30 cellular contexts compared by ENCODE assay signal in the genomic region with DNA sequence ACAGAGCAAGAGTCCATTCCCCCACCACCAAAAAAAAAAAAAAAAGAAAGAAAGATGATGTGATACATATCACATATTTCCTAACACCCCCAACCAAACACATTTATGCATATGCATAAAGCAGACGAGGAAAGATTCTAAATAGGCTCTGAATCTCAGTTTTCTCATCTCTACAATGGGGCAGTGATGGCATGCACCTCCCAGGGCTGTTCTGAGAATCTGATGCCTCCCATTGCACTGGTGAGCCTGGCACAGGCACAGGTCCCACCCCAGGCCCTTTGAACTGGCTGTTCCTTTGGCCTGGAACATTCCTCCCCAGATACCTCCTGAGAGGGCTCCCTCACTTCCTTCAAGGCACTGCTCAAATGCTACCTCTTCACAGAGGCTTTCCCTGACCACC.
DNase-seq lines count a peak whose midpoint lies in the region; ATAC-seq and TF ChIP-seq lines count a peak whose summit lies in the region.
"Had no signal": no experiment of that assay in that cellular context is flagged by ENCODE, and none has a peak within 500 bp of the region (broad histone marks: within the 10 kb centered on the region; RNA-seq: fewer than 3 reads in every experiment).

No MANE protein-coding gene starts in this region.

- no peaks in the 10 kb centered on the region for H3K9me3 Mint-ChIP-seq in activated CD4-positive, alpha-beta memory T cell treated with anti-CD3 and anti-CD28 coated beads, Interleukin-2, amount 10 ng/mL, durations not matched to agents 7 days and 5 days
- H3K9me3 Mint-ChIP-seq in activated CD4-positive, alpha-beta memory T cell treated with anti-CD3 and anti-CD28 coated beads for 36 hours, result no peaks in the 10 kb centered on the region
- H3K9me3 Mint-ChIP-seq in dendritic cell treated with granulocyte-macrophage colony-stimulating factor and Interleukin-4, amounts not matched to agents 40 ng/mL and 50 ng/mL, for 4 days, result no peaks in the 10 kb centered on the region
- H3K9me3 Mint-ChIP-seq: activated CD4-positive, alpha-beta T cell treated with anti-CD3 and anti-CD28 coated beads, Interleukin-2, amount 10 ng/mL, durations not matched to agents 24 days and 14 days; stimulated activated naive CD8-positive, alpha-beta T cell treated with anti-CD3 and anti-CD28 coated beads, Interleukin-15, amount 100 ng/mL, for 72 hours; T-helper 2 cell treated with Interferon-gamma antibody and Interleukin-4, amounts not matched to agents 5 μg/mL and 100 μg/mL, for 36 hours had no signal

- in situ Hi-C loops in IMR-90 (cut with MboI; ENCODE audit: low sequenced_read_pairs), result no loop called here

- H4K20me1 ChIP-seq in IMR-90 (ENCODE audit: insufficient read depth, low read length), result no peaks in the 10 kb centered on the region

- H3K9me3 ChIP-seq in IMR-90 (ENCODE audit: control insufficient read depth, insufficient read depth, low read length), result no peaks in the 10 kb centered on the region
- no peaks in the 10 kb centered on the region for H3K9me3 ChIP-seq in trophoblast cell (ENCODE audit: insufficient read depth, low read depth, low read length)
- H3K9me3 ChIP-seq: body of pancreas, gastrocnemius medialis, thoracic aorta had no signal

- H4K91ac ChIP-seq in IMR-90 (ENCODE audit: insufficient read depth, low read depth, low read length) (peak overlapping the region; percentile 45; the same call in 1 of the 2 replicates), trophoblast cell (ENCODE audit: low read depth, low read length) (peak overlapping the region; percentile 29)

- TF ChIP-seq RAD21 in IMR-90 (IDR thresholded peaks at IDR 0.05; ENCODE audit: low read length), result no peak

- no peak overlapping the region for H2BK120ac ChIP-seq in IMR-90 (ENCODE audit: low read depth, low read length)
- no peak overlapping the region for H2BK120ac ChIP-seq in trophoblast cell (ENCODE audit: insufficient read depth, low read length, poor library complexity)

- H4K12ac ChIP-seq in trophoblast cell (ENCODE audit: low read depth, low read length), result no peak overlapping the region

- no peak for TF ChIP-seq CTCF in IMR-90 (conservative IDR thresholded peaks at IDR 0.05; ENCODE audit: low read depth, low read length)

- H3K9me1 ChIP-seq in IMR-90 (ENCODE audit: insufficient read depth, low read length), result peaks cover 6% of the 10 kb centered on the region; the same call in 1 of the 2 replicates

- peak overlapping the region; percentile 32 for H3K27ac Mint-ChIP-seq in activated CD4-positive, alpha-beta memory T cell treated with anti-CD3 and anti-CD28 coated beads, Interleukin-2, amount 10 ng/mL, durations not matched to agents 7 days and 5 days
- no peak overlapping the region for H3K27ac Mint-ChIP-seq in activated CD4-positive, alpha-beta memory T cell treated with anti-CD3 and anti-CD28 coated beads for 36 hours
- peak overlapping the region; percentile 29 for H3K27ac Mint-ChIP-seq in dendritic cell treated with granulocyte-macrophage colony-stimulating factor and Interleukin-4, amounts not matched to agents 40 ng/mL and 50 ng/mL, for 4 days
- H3K27ac Mint-ChIP-seq: activated CD4-positive, alpha-beta T cell treated with anti-CD3 and anti-CD28 coated beads, Interleukin-2, amount 10 ng/mL, durations not matched to agents 24 days and 14 days; memory B cell; T-helper 2 cell treated with Interferon-gamma antibody and Interleukin-4, amounts not matched to agents 5 μg/mL and 100 μg/mL, for 36 hours had no signal

- H4K8ac ChIP-seq in IMR-90 (ENCODE audit: low read depth in 2 of 2, low read length in 2 of 2) (no peak overlapping the region), trophoblast cell (ENCODE audit: low read depth, low read length) (no peak overlapping the region)

- H3K18ac ChIP-seq in IMR-90 (ENCODE audit: low read depth, low read length) (no peak overlapping the region), trophoblast cell (ENCODE audit: low read length) (no peak overlapping the region)

- H2AK9ac ChIP-seq in IMR-90 (replicated peaks; ENCODE audit: low read depth, low read length, poor library complexity), result peak overlapping the region; percentile 63

- no peak overlapping the region for H2AFZ ChIP-seq in IMR-90 (replicated peaks; ENCODE audit: low read length, poor library complexity)
- H2AFZ ChIP-seq in trophoblast cell (ENCODE audit: insufficient read depth, low read length, poor library complexity), result no peak overlapping the region
- H2AFZ ChIP-seq: hepatocyte, neural progenitor cell had no signal

- H3K4ac ChIP-seq in IMR-90 (ENCODE audit: low read depth, low read length) (no peak overlapping the region), trophoblast cell (ENCODE audit: low read depth, low read length) (peak overlapping the region; percentile 28)

- POLR2A ChIA-PET in activated CD4-positive, alpha-beta memory T cell treated with anti-CD3 and anti-CD28 coated beads, Interleukin-2, amount 10 ng/mL, durations not matched to agents 7 days and 5 days (lab: Charles Lee), result interaction anchor here (1.0 kb wide), 1 partner anchor 15 kb away, joined by 5 read pairs; no protein-coding TSS in a partner anchor
- POLR2A ChIA-PET in activated CD4-positive, alpha-beta memory T cell treated with anti-CD3 and anti-CD28 coated beads for 36 hours (lab: Charles Lee), result interaction anchor here (1.2 kb wide), 1 partner anchor 11 kb away, joined by 4 read pairs; no protein-coding TSS in a partner anchor
- POLR2A ChIA-PET in IMR-90 (lab: Charles Lee; ENCODE audit: unreplicated experiment), result no interaction called here

- H2BK5ac ChIP-seq in IMR-90 (ENCODE audit: low read depth, low read length, poor library complexity, severe bottlenecking), result no peak overlapping the region
- H2BK5ac ChIP-seq in trophoblast cell (ENCODE audit: low read depth, low read length, poor library complexity), result no peak overlapping the region

- no peak overlapping the region for H3K4me3 Mint-ChIP-seq in activated CD4-positive, alpha-beta memory T cell treated with anti-CD3 and anti-CD28 coated beads, Interleukin-2, amount 10 ng/mL, durations not matched to agents 7 days and 5 days
- H3K4me3 Mint-ChIP-seq in activated CD4-positive, alpha-beta memory T cell treated with anti-CD3 and anti-CD28 coated beads for 36 hours, result no peak overlapping the region
- no peak overlapping the region for H3K4me3 Mint-ChIP-seq in dendritic cell treated with granulocyte-macrophage colony-stimulating factor and Interleukin-4, amounts not matched to agents 40 ng/mL and 50 ng/mL, for 4 days
- H3K4me3 Mint-ChIP-seq: activated CD4-positive, alpha-beta T cell treated with anti-CD3 and anti-CD28 coated beads, Interleukin-2, amount 10 ng/mL, durations not matched to agents 24 days and 14 days; CD14-positive monocyte; memory B cell; stimulated activated naive CD8-positive, alpha-beta T cell treated with anti-CD3 and anti-CD28 coated beads, Interleukin-15, amount 100 ng/mL, for 72 hours; T-helper 2 cell treated with Interferon-gamma antibody and Interleukin-4, amounts not matched to agents 5 μg/mL and 100 μg/mL, for 36 hours had no signal

- BruUV-seq in IMR-90 (replicated peaks; lab: Mats Ljungman, UMichigan), result no TSS peak

- H3K79me1 ChIP-seq in IMR-90 (ENCODE audit: low read depth in 1 of 2, low read length in 2 of 2) (peaks cover 0 to 9% of the 10 kb centered on the region in 2 experiments; a peak in 3 of 4 replicates), trophoblast cell (ENCODE audit: low read length) (peaks cover 36% of the 10 kb centered on the region)

- no peak overlapping the region for H2BK20ac ChIP-seq in IMR-90 (ENCODE audit: low read depth, low read length)

- H4K5ac ChIP-seq in IMR-90 (ENCODE audit: low read depth, low read length), result no peak overlapping the region

- H3K79me2 ChIP-seq in trophoblast cell (ENCODE audit: control insufficient read depth, insufficient read depth, low read length, poor library complexity), result peaks cover 7% of the 10 kb centered on the region
- H3K79me2 ChIP-seq: hepatocyte had no signal

- no peak overlapping the region for H3K4me2 ChIP-seq in IMR-90 (ENCODE audit: low read depth, low read length)
- H3K4me2 ChIP-seq in trophoblast cell (ENCODE audit: low read length), result no peak overlapping the region
- H3K4me2 ChIP-seq: hepatocyte, neural progenitor cell had no signal

- DNase-seq in activated CD4-positive, alpha-beta memory T cell treated with anti-CD3 and anti-CD28 coated beads, Interleukin-2, amount 10 ng/mL, durations not matched to agents 7 days and 5 days, result no peak
- DNase-seq in activated CD4-positive, alpha-beta memory T cell treated with anti-CD3 and anti-CD28 coated beads for 36 hours, result no peak
- no peak for DNase-seq in IMR-90
- no peak for DNase-seq in trophoblast cell
- no peak for DNase-seq in left lobe of liver (ENCODE audit: low spot score)
- no peak for DNase-seq in retina
- DNase-seq: activated CD4-positive, alpha-beta T cell treated with anti-CD3 and anti-CD28 coated beads, Interleukin-2, amount 10 ng/mL, durations not matched to agents 24 days and 14 days; activated T-cell treated with anti-CD3 and anti-CD28 coated beads, Interleukin-2, amount 50 U/mL, for 48 hours; gastrocnemius medialis; left cardiac atrium; MV-4-11; NCI-H1436; NCI-H2081; NCI-H2227 treated with DMSO at 0.1 percent for 48 hours; NCI-H526; OCI-M1; right cardiac atrium; stimulated activated CD8-positive, alpha-beta memory T cell treated with anti-CD3 and anti-CD28 coated beads, Interleukin-4, amount 100 ng/mL, for 48 hours; stimulated activated naive CD8-positive, alpha-beta T cell treated with anti-CD3 and anti-CD28 coated beads, Interleukin-15, amount 100 ng/mL, for 72 hours had no signal

- H3K27ac ChIP-seq in IMR-90 (ENCODE audit: insufficient read depth, low read length) (no peak overlapping the region), trophoblast cell (ENCODE audit: low read depth, low read length) (no peak overlapping the region)
- H3K27ac ChIP-seq: body of pancreas, gastrocnemius medialis, hepatocyte, neural progenitor cell, thoracic aorta, VCaP had no signal

- H2AK5ac ChIP-seq in IMR-90 (ENCODE audit: low read depth, low read length), result no peak overlapping the region; the same call in 1 of the 2 replicates
- peak overlapping the region; percentile 42 for H2AK5ac ChIP-seq in trophoblast cell (ENCODE audit: low read length)

- no peak overlapping the region for H2BK15ac ChIP-seq in IMR-90 (ENCODE audit: low read depth, low read length)

- intact Hi-C loops in activated CD4-positive, alpha-beta memory T cell treated with anti-CD3 and anti-CD28 coated beads for 36 hours (cut with micrococcal nuclease), result no loop called here
- intact Hi-C loops in IMR-90 (cut with micrococcal nuclease), result no loop called here
- intact Hi-C loops in dendritic cell treated with granulocyte-macrophage colony-stimulating factor and Interleukin-4, amounts not matched to agents 40 ng/mL and 50 ng/mL, for 4 days (cut with micrococcal nuclease), result no loop called here

- peaks cover 27% of the 10 kb centered on the region for H3K4me1 Mint-ChIP-seq in activated CD4-positive, alpha-beta memory T cell treated with anti-CD3 and anti-CD28 coated beads, Interleukin-2, amount 10 ng/mL, durations not matched to agents 7 days and 5 days
- peaks cover 17% of the 10 kb centered on the region for H3K4me1 Mint-ChIP-seq in activated CD4-positive, alpha-beta memory T cell treated with anti-CD3 and anti-CD28 coated beads for 36 hours (ENCODE audit: low read depth)
- H3K4me1 Mint-ChIP-seq in dendritic cell treated with granulocyte-macrophage colony-stimulating factor and Interleukin-4, amounts not matched to agents 40 ng/mL and 50 ng/mL, for 4 days (ENCODE audit: low read depth), result peaks cover 47% of the 10 kb centered on the region
- H3K4me1 Mint-ChIP-seq: memory B cell had no signal

- H3K4me1 ChIP-seq in IMR-90 (ENCODE audit: control insufficient read depth, insufficient read depth, low read length), result peaks cover 17% of the 10 kb centered on the region
- H3K4me1 ChIP-seq in trophoblast cell (ENCODE audit: control insufficient read depth in 1 of 2, insufficient read depth in 2 of 2, low read length in 2 of 2), result peaks cover 27 to 33% of the 10 kb centered on the region in 2 experiments
- H3K4me1 ChIP-seq: gastrocnemius medialis had no signal

- CTCF ChIA-PET in activated CD4-positive, alpha-beta memory T cell treated with anti-CD3 and anti-CD28 coated beads, Interleukin-2, amount 10 ng/mL, durations not matched to agents 7 days and 5 days (lab: Charles Lee), result interaction anchor here (0.6 kb wide), 1 partner anchor 369 kb away, joined by 3 read pairs; no protein-coding TSS in a partner anchor
- CTCF ChIA-PET in activated CD4-positive, alpha-beta memory T cell treated with anti-CD3 and anti-CD28 coated beads for 36 hours (lab: Charles Lee), result no interaction called here
- CTCF ChIA-PET in IMR-90 (lab: Yijun Ruan, JAX), result no interaction called here

- peaks cover 6% of the 10 kb centered on the region; the same call in 1 of the 2 replicates for H3K36me3 ChIP-seq in IMR-90 (ENCODE audit: control insufficient read depth, insufficient read depth, low read length)
- peaks cover 2 to 3% of the 10 kb centered on the region in 2 experiments for H3K36me3 ChIP-seq in trophoblast cell (ENCODE audit: control insufficient read depth in 1 of 2, insufficient read depth in 2 of 2, low read length in 2 of 2)
- H3K36me3 ChIP-seq: gastrocnemius medialis, neural progenitor cell had no signal

- H3K14ac ChIP-seq in IMR-90 (replicated peaks; ENCODE audit: low read depth, low read length) (no peak overlapping the region), trophoblast cell (ENCODE audit: low read length) (no peak overlapping the region)

- H3K56ac ChIP-seq in IMR-90 (ENCODE audit: extremely low read depth, insufficient read depth, low read length), result no peak overlapping the region

- peaks cover 12% of the 10 kb centered on the region for H3K36me3 Mint-ChIP-seq in activated CD4-positive, alpha-beta memory T cell treated with anti-CD3 and anti-CD28 coated beads, Interleukin-2, amount 10 ng/mL, durations not matched to agents 7 days and 5 days (ENCODE audit: low read depth)
- peaks cover 16% of the 10 kb centered on the region for H3K36me3 Mint-ChIP-seq in activated CD4-positive, alpha-beta memory T cell treated with anti-CD3 and anti-CD28 coated beads for 36 hours
- peaks cover 62% of the 10 kb centered on the region for H3K36me3 Mint-ChIP-seq in dendritic cell treated with granulocyte-macrophage colony-stimulating factor and Interleukin-4, amounts not matched to agents 40 ng/mL and 50 ng/mL, for 4 days (ENCODE audit: low read depth)
- H3K36me3 Mint-ChIP-seq: memory B cell had no signal

- H3K4me3 ChIP-seq in IMR-90 (ENCODE audit: insufficient read depth, low read depth, low read length), result no peak overlapping the region
- H3K4me3 ChIP-seq in trophoblast cell (ENCODE audit: low read depth, low read length), result no peak overlapping the region
- H3K4me3 ChIP-seq: body of pancreas, gastrocnemius medialis, hepatocyte, neural progenitor cell, thoracic aorta had no signal

- ATAC-seq in IMR-90 (ENCODE audit: low read depth) (no peak), left lobe of liver (no peak), GM18520 (IDR thresholded peaks at IDR 0.05; ENCODE audit: unreplicated experiment) (no peak)
- ATAC-seq: body of pancreas; gastrocnemius medialis; Right ventricle myocardium inferior; stimulated activated naive CD8-positive, alpha-beta T cell treated with anti-CD3 and anti-CD28 coated beads, Interleukin-15, amount 100 ng/mL, for 72 hours had no signal

- no peak overlapping the region for H3K9ac ChIP-seq in IMR-90 (ENCODE audit: low read depth, low read length)
- H3K9ac ChIP-seq in trophoblast cell (ENCODE audit: low read length), result no peak overlapping the region
- H3K9ac ChIP-seq: neural progenitor cell had no signal

- no CpG with 5 or more reads among the region's 1 CpG for WGBS in IMR-90 (ENCODE audit: extremely low coverage in 2 of 2, insufficient read length in 1 of 2), 2 experiments
- WGBS in trophoblast cell (ENCODE audit: extremely low coverage, insufficient coverage, insufficient read length), result no CpG with 5 or more reads among the region's 1 CpG

- dilution Hi-C loops in IMR-90 (cut with HindIII; ENCODE audit: low sequenced_read_pairs, unreplicated experiment), result no loop called here

- H3K27me3 ChIP-seq in IMR-90 (ENCODE audit: control insufficient read depth, insufficient read depth, low read length), result no peaks in the 10 kb centered on the region
- H3K27me3 ChIP-seq in trophoblast cell (ENCODE audit: insufficient read depth, low read length), result no peaks in the 10 kb centered on the region
- H3K27me3 ChIP-seq: body of pancreas, gastrocnemius medialis, hepatocyte, neural progenitor cell had no signal

- H3K27me3 Mint-ChIP-seq in activated CD4-positive, alpha-beta memory T cell treated with anti-CD3 and anti-CD28 coated beads, Interleukin-2, amount 10 ng/mL, durations not matched to agents 7 days and 5 days, result peaks cover 2% of the 10 kb centered on the region
- no peaks in the 10 kb centered on the region for H3K27me3 Mint-ChIP-seq in activated CD4-positive, alpha-beta memory T cell treated with anti-CD3 and anti-CD28 coated beads for 36 hours
- H3K27me3 Mint-ChIP-seq in dendritic cell treated with granulocyte-macrophage colony-stimulating factor and Interleukin-4, amounts not matched to agents 40 ng/mL and 50 ng/mL, for 4 days, result peaks cover 4% of the 10 kb centered on the region
- H3K27me3 Mint-ChIP-seq: stimulated activated naive CD8-positive, alpha-beta T cell treated with anti-CD3 and anti-CD28 coated beads, Interleukin-15, amount 100 ng/mL, for 72 hours had no signal

- no peak for TF ChIP-seq POLR2A in IMR-90 (IDR thresholded peaks at IDR 0.05; ENCODE audit: low read depth, low read length)

- H2BK12ac ChIP-seq in trophoblast cell (ENCODE audit: low read length), result peak overlapping the region; percentile 10

- H3K23ac ChIP-seq in IMR-90 (ENCODE audit: low read depth, low read length), result no peak overlapping the region
- H3K23ac ChIP-seq in trophoblast cell (ENCODE audit: low read length), result no peak overlapping the region
